Comparison of ENCODE assay signal across 8 cellular contexts in genomic region chr4:139176299-139177048, GRCh38. TPM values are rescaled to one million over a fixed set of nuclear protein-coding genes. Genes with fewer than 3 reads are reported as not detected.
DNase-seq lines count a peak whose midpoint lies in the region; ATAC-seq and TF ChIP-seq lines count a peak whose summit lies in the region.

No MANE protein-coding gene starts in this region.

- H3K27me3 ChIP-seq in H7 (ENCODE audit: control insufficient read depth, insufficient read depth, low read length), result peaks cover 5% of the 10 kb centered on the region; the same call in 1 of the 2 replicates
- no peaks in the 10 kb centered on the region for H3K27me3 ChIP-seq in adrenal gland
- no peaks in the 10 kb centered on the region for H3K27me3 ChIP-seq in heart right ventricle
- H3K27me3 ChIP-seq in upper lobe of right lung, result no peaks in the 10 kb centered on the region

- peak overlapping the region; percentile 99 for H3K27ac Mint-ChIP-seq in progenitor cell of endocrine pancreas

- peak; percentile 78 for DNase-seq in EH (ENCODE audit: low read depth)
- peak; percentile 88 for DNase-seq in H7
- DNase-seq in M059J (ENCODE audit: low read depth), result peak; percentile 81
- peak; percentile 54 for DNase-seq in T follicular helper cell (ENCODE audit: low read depth)
- DNase-seq in adrenal gland, result peak; percentile 81 to 89 (median 87)
- peak; percentile 87 to 91 for DNase-seq in heart right ventricle
- peak; percentile 73 for DNase-seq in progenitor cell of endocrine pancreas (ENCODE audit: low spot score, unreplicated experiment)
- DNase-seq in upper lobe of right lung, result peak; percentile 93

- WGBS in adrenal gland, 4 donors, result 0 to 1% (median 0%) methylated on average over 9 to 89 of the region's 89 CpGs
- WGBS in heart right ventricle, 2 donors, result 0 to 1% methylated on average over 63 to 89 of the region's 89 CpGs

- H3K27ac ChIP-seq in adrenal gland (peak overlapping the region; percentile 93 to 100 (median 99)), heart right ventricle (peak overlapping the region; percentile 98 to 100 (median 100)), upper lobe of right lung (peak overlapping the region; percentile 99)

- no peaks in the 10 kb centered on the region for H3K9me3 ChIP-seq in adrenal gland (replicated peaks in 1 of 3)
- H3K9me3 ChIP-seq in heart right ventricle, result no peaks in the 10 kb centered on the region
- H3K9me3 ChIP-seq in upper lobe of right lung, result no peaks in the 10 kb centered on the region

- no peak for TF ChIP-seq CTCF in adrenal gland (IDR thresholded peaks at IDR 0.05)
- TF ChIP-seq CTCF in heart right ventricle (IDR thresholded peaks at IDR 0.05), result peak in 1 of 9 donors; percentile 16
- no peak for TF ChIP-seq CTCF in progenitor cell of endocrine pancreas (IDR thresholded peaks at IDR 0.05; ENCODE audit: unreplicated experiment)
- TF ChIP-seq CTCF in upper lobe of right lung (IDR thresholded peaks at IDR 0.05), result no peak

- H3K27me3 Mint-ChIP-seq in progenitor cell of endocrine pancreas, result no peaks in the 10 kb centered on the region

- H3K9me3 Mint-ChIP-seq in progenitor cell of endocrine pancreas (ENCODE audit: low read depth), result no peaks in the 10 kb centered on the region

- H3K4me1 ChIP-seq in adrenal gland (replicated peaks in 1 of 2) (peaks cover 7 to 35% of the 10 kb centered on the region in 2 donors), heart right ventricle (peaks cover 0 to 49% (median 27%) of the 10 kb centered on the region in 9 donors), upper lobe of right lung (peaks cover 5% of the 10 kb centered on the region)

- peak overlapping the region; percentile 88 for H3K4me3 ChIP-seq in H7 (ENCODE audit: insufficient read depth, low read depth, low read length)
- H3K4me3 ChIP-seq in adrenal gland, result peak overlapping the region; percentile 93 to 100 (median 96)
- peak overlapping the region; percentile 79 to 100 (median 98) for H3K4me3 ChIP-seq in heart right ventricle
- peak overlapping the region; percentile 98 for H3K4me3 ChIP-seq in upper lobe of right lung

- peaks cover 17% of the 10 kb centered on the region for H3K4me1 Mint-ChIP-seq in progenitor cell of endocrine pancreas (ENCODE audit: low read depth)

- H3K36me3 Mint-ChIP-seq in progenitor cell of endocrine pancreas (ENCODE audit: insufficient read depth), result no peaks in the 10 kb centered on the region

- peak; percentile 66 to 85 (median 80) for ATAC-seq in heart right ventricle
- peak; percentile 73 for ATAC-seq in upper lobe of right lung

- TF ChIP-seq POLR2A in adrenal gland (IDR thresholded peaks at IDR 0.05), result peak; percentile 53 to 63

- H3K36me3 ChIP-seq in H7 (replicated peaks; ENCODE audit: control insufficient read depth, insufficient read depth, low read length), result no peaks in the 10 kb centered on the region
- H3K36me3 ChIP-seq in adrenal gland (replicated peaks in 1 of 2), result no peaks in the 10 kb centered on the region
- no peaks in the 10 kb centered on the region for H3K36me3 ChIP-seq in heart right ventricle
- H3K36me3 ChIP-seq in upper lobe of right lung, result no peaks in the 10 kb centered on the region

- H3K4me3 Mint-ChIP-seq in progenitor cell of endocrine pancreas (ENCODE audit: low read depth), result peak overlapping the region; percentile 93

- intact Hi-C loops in adrenal gland (cut with DNase I) (loop anchor here (10.0 kb wide), 2 partner anchors 72 to 142 kb away; no protein-coding TSS in a partner anchor), heart right ventricle (cut with DNase I) (loop anchor here in 8 of 10 donors (2.0 to 10.0 kb wide), 11 partner anchors 72 to 144 kb away; partner anchors contain the start of genes NAA15 (in 4 of the 8) and NDUFC1 (in 1 of the 8)), upper lobe of right lung (cut with DNase I) (no loop called here)

RNA-seq across cellular contexts. Expression of gene ELF2, which starts 0.5 kb away (rescaled TPM):
- 29.9 and 45.6 TPM in 2 replicates for total RNA-seq in H7 (2014; rRNA removed; shearing (Covaris generic))
- 21.5 and 22.3 TPM in 2 replicates for total RNA-seq in M059J (2014; rRNA removed; shearing (Covaris generic))
- 10 to 100 TPM; 14.0 to 46.9 (median 33.8) TPM for total RNA-seq in adrenal gland
- polyA plus RNA-seq in adrenal gland, result 10 to 100 TPM; 14.8 to 20.7 (median 15.9) TPM
- 10 to 100 TPM; 31.9 to 43.5 (median 35.7) TPM for total RNA-seq in heart right ventricle
- polyA plus RNA-seq in heart right ventricle, result 10 to 100 TPM; 13.3 to 15.8 TPM
- total RNA-seq in progenitor cell of endocrine pancreas, result 51.5 and 56.5 TPM in 2 replicates
- total RNA-seq in upper lobe of right lung, result 48.2 TPM

Comparison
In these comparisons a context has a peak if more than half of its experiments do, and no peak if none do; other contexts are left out.
1. Peak in every context shown above with its lines: DNase-seq, ATAC-seq, H3K4me3 ChIP-seq and H3K27ac ChIP-seq.